In the genomic region with DNA sequence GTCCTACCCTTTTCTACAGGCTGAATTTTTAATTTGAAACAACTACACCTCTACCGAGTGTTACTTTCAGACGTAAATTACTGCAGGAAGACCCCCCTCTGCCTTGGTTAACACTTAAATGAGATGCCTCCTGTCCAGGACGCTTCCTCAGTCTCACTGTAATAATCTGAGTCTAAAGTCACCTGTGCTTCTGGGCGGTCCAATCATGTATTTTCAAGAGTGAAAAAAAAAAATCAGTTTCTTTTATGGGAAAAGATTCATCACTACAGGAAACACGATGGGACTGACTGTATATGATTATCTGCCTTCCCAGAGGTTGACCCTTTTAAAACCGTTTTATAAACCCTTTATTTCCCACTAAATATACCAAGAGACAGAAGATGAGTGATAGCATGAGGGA, we compare ENCODE assay signal across 8 cellular contexts. TPM values are rescaled to one million over a fixed set of nuclear protein-coding genes. Genes with fewer than 3 reads are reported as not detected.
DNase-seq lines count a peak whose midpoint lies in the region; ATAC-seq, FAIRE-seq and TF ChIP-seq lines count a peak whose summit lies in the region.

No MANE protein-coding gene starts in this region.

- no TSS peak for BruUV-seq in A673 (replicated peaks; lab: Mats Ljungman, UMichigan)

- DNase-seq in A673 (ENCODE audit: low spot score) (no peak), cardiac fibroblast (ENCODE audit: low read depth in 2 of 2) (no peak), mucosa of descending colon (peak in 1 of 3 donors; percentile 44), D721Med (ENCODE audit: insufficient read length, low spot score) (no peak), NCI-H2029 treated with DMSO at 0.1 percent for 48 hours (lab: John Stamatoyannopoulos, UW) (no peak), hippocampal formation (lab: John Stamatoyannopoulos, UW) (no peak)

- H3K27me3 ChIP-seq in A673 (replicated peaks; ENCODE audit: insufficient read depth, low read depth, low read length, poor library complexity) (no peaks in the 10 kb centered on the region), HUES48 (ENCODE audit: control insufficient read depth, insufficient read depth, low read length) (no peaks in the 10 kb centered on the region)

- TF ChIP-seq CTCF in A673 (conservative IDR thresholded peaks at IDR 0.05; ENCODE audit: low read depth, low read length) (no peak), cardiac fibroblast (IDR thresholded peaks at IDR 0.05; ENCODE audit: low read depth, low read length) (no peak), mucosa of descending colon (IDR thresholded peaks at IDR 0.05) (no peak), D721Med (IDR thresholded peaks at IDR 0.05; ENCODE audit: insufficient read depth, missing control alignments) (no peak)

- FAIRE-seq in D721Med (lab: Jason Lieb, UNC), result no peak

- H3K27ac ChIP-seq in A673 (ENCODE audit: low read depth, low read length, poor library complexity, severe bottlenecking) (no peak overlapping the region), HUES48 (ENCODE audit: low read depth, low read length) (peak overlapping the region; percentile 98)

- H3K9me3 ChIP-seq in A673 (ENCODE audit: low read depth, low read length, poor library complexity, severe bottlenecking) (no peaks in the 10 kb centered on the region), HUES48 (ENCODE audit: control insufficient read depth, insufficient read depth, low read length) (no peaks in the 10 kb centered on the region), mucosa of descending colon (no peaks in the 10 kb centered on the region)

- H3K4me3 ChIP-seq in A673 (ENCODE audit: low read depth, low read length, poor library complexity, severe bottlenecking) (peak overlapping the region; percentile 49), HUES48 (ENCODE audit: low read depth, low read length) (peak overlapping the region; percentile 82), cardiac fibroblast (replicated peaks in 1 of 2; ENCODE audit: low read depth in 2 of 2, low read length in 2 of 2) (peak overlapping the region; percentile 54 to 60), mucosa of descending colon (peak overlapping the region; percentile 22)

- H3K36me3 ChIP-seq in A673 (ENCODE audit: insufficient read depth, low read length, poor library complexity, severe bottlenecking) (no peaks in the 10 kb centered on the region), HUES48 (ENCODE audit: control insufficient read depth, insufficient read depth, low read length) (peaks cover 10% of the 10 kb centered on the region), mucosa of descending colon (ENCODE audit: low read depth) (no peaks in the 10 kb centered on the region)

- H3K4me1 ChIP-seq in A673 (ENCODE audit: insufficient read depth, low read length, poor library complexity, severe bottlenecking) (peaks cover 4% of the 10 kb centered on the region), HUES48 (ENCODE audit: control insufficient read depth, insufficient read depth, low read length) (peaks cover 50% of the 10 kb centered on the region), mucosa of descending colon (ENCODE audit: low read depth) (no peaks in the 10 kb centered on the region)

- intact Hi-C loops in A673 (cut with micrococcal nuclease; ENCODE audit: unreplicated experiment), result no loop called here
- intact Hi-C loops in mucosa of descending colon (cut with DNase I, micrococcal nuclease), result no loop called here

- POLR2A ChIA-PET in A673 (lab: Charles Lee; ENCODE audit: low non-redundant PET), result no interaction called here

- H3K9ac ChIP-seq in HUES48 (ENCODE audit: low read depth, low read length), result peak overlapping the region; percentile 85

- CTCF ChIA-PET in A673 (lab: Charles Lee), result interaction anchor here (0.5 kb wide), 1 partner anchor 78 kb away, joined by 3 read pairs; no protein-coding TSS in a partner anchor

- ATAC-seq in mucosa of descending colon, result peak; percentile 37
- no peak for ATAC-seq in HG03521 (IDR thresholded peaks at IDR 0.05; ENCODE audit: unreplicated experiment)

RNA-seq across cellular contexts. Expression of a gene that starts 0.8 kb away (rescaled TPM):
- total RNA-seq in A673 (2021), result 0.09 and 0.28 TPM in 2 replicates
- total RNA-seq in mucosa of descending colon, result 100 to 1,000 TPM; 144 to 309 (median 258) TPM

Comparison
In these comparisons a context has a peak if more than half of its experiments do, and no peak if none do; other contexts are left out.
1. H3K4me3 ChIP-seq: peak in every context shown above with its lines; median percentile 82 in HUES48; 57 in cardiac fibroblast; 49 in A673; 22 in mucosa of descending colon.
2. RNA of a gene that starts 0.8 kb away (total RNA-seq): 144 to 309 TPM in mucosa of descending colon; 0.09 to 0.28 TPM in A673; every median in the first group is over 100 times any median in the second.